Comparison of ENCODE assay signal across 31 cellular contexts in genomic region chr4:135824759-135825331, GRCh38.
"Had no signal": no experiment of that assay in that cellular context is flagged by ENCODE, and none has a peak within 500 bp of the region (broad histone marks: within the 10 kb centered on the region; RNA-seq: fewer than 3 reads in every experiment).

No MANE protein-coding gene starts in this region.

- H3K27ac Mint-ChIP-seq: activated B cell treated with CpG ODN at 0.5 μM for 24 hours; activated CD4-positive, alpha-beta memory T cell treated with anti-CD3 and anti-CD28 coated beads for 36 hours; activated CD4-positive, alpha-beta T cell treated with anti-CD3 and anti-CD28 coated beads, Interleukin-2, amount 10 ng/mL, durations not matched to agents 24 days and 14 days; activated CD8-positive, alpha-beta T cell treated with anti-CD3 and anti-CD28 coated beads for 36 hours; activated naive CD4-positive, alpha-beta T cell treated with anti-CD3 and anti-CD28 coated beads for 36 hours; activated naive CD4-positive, alpha-beta T cell treated with anti-CD3 and anti-CD28 coated beads, Interleukin-2, amount 50 U/mL, for 72 hours; activated naive CD8-positive, alpha-beta T cell treated with anti-CD3 and anti-CD28 coated beads for 36 hours; activated T-cell treated with anti-CD3 and anti-CD28 coated beads, Interleukin-2, amount 50 U/mL, for 72 hours; activated T-helper 1 cell treated with anti-CD3 and anti-CD28 coated beads, Interleukin-12 subunit alpha, Interleukin-12 subunit beta, Interleukin-2, Interleukin-4 antibody, amounts not matched to agents 30 ng/mL and 10 ng/mL and 1 ng/mL, durations not matched to agents 14 hours and 24 hours and 36 hours; activated T-helper 17 cell treated with anti-CD3 and anti-CD28 coated beads, Interleukin-2, amount 50 U/mL, for 72 hours; T-cell; T-helper 17 cell had no signal

- H3K4me1 ChIP-seq: body of pancreas, breast epithelium had no signal

- H3K27me3 ChIP-seq: body of pancreas, brain microvascular endothelial cell, breast epithelium had no signal

- H3K36me3 Mint-ChIP-seq: activated CD4-positive, alpha-beta memory T cell treated with anti-CD3 and anti-CD28 coated beads for 36 hours; activated naive CD4-positive, alpha-beta T cell treated with anti-CD3 and anti-CD28 coated beads, Interleukin-2, amount 50 U/mL, for 72 hours; activated naive CD8-positive, alpha-beta T cell treated with anti-CD3 and anti-CD28 coated beads for 36 hours; T-cell had no signal

- H3K9me3 ChIP-seq: body of pancreas, breast epithelium had no signal

- DNase-seq: activated B cell treated with CpG ODN at 0.5 μM for 24 hours; activated CD4-positive, alpha-beta memory T cell treated with anti-CD3 and anti-CD28 coated beads for 36 hours; activated CD4-positive, alpha-beta T cell treated with anti-CD3 and anti-CD28 coated beads for 4 hours; activated CD4-positive, alpha-beta T cell treated with anti-CD3 and anti-CD28 coated beads, Interleukin-2, amount 10 ng/mL, durations not matched to agents 24 days and 14 days; activated CD4-positive, alpha-beta T cell treated with anti-CD3 and anti-CD28 coated beads, Interleukin-2, amount 50 U/mL, for 1 hour; activated CD4-positive, alpha-beta T cell treated with anti-CD3 and anti-CD28 coated beads, Interleukin-2, amount 50 U/mL, for 4 hours; activated CD4-positive, CD25-positive, alpha-beta regulatory T cell treated with anti-CD3 and anti-CD28 coated beads, Interleukin-2, amount 50 U/mL, for 72 hours; activated CD8-positive, alpha-beta memory T cell treated with anti-CD3 and anti-CD28 coated beads, Interleukin-2, amount 50 U/mL, for 4 hours; activated CD8-positive, alpha-beta T cell treated with anti-CD3 and anti-CD28 coated beads for 36 hours; activated effector memory CD4-positive, alpha-beta T cell treated with anti-CD3 and anti-CD28 coated beads, Interleukin-2, amount 50 U/mL, for 16 hours; activated gamma-delta T cell treated with Interleukin-2 at 50 U/mL for 16 hours; activated naive CD4-positive, alpha-beta T cell; activated naive CD4-positive, alpha-beta T cell treated with anti-CD3 and anti-CD28 coated beads for 36 hours; activated naive CD4-positive, alpha-beta T cell treated with anti-CD3 and anti-CD28 coated beads, Interleukin-2, amount 50 U/mL, for 16 hours; activated naive CD8-positive, alpha-beta T cell treated with anti-CD3 and anti-CD28 coated beads for 36 hours; activated T-cell treated with anti-CD3 and anti-CD28 coated beads for 4 hours; activated T-cell treated with anti-CD3 and anti-CD28 coated beads, Interleukin-2, amount 50 U/mL, for 1 hour; activated T-cell treated with anti-CD3 and anti-CD28 coated beads, Interleukin-2, amount 50 U/mL, for 4 hours; activated T-cell treated with anti-CD3 and anti-CD28 coated beads, Interleukin-2, amount 50 U/mL, for 72 hours; amniotic stem cell; aorta; body of pancreas; brain microvascular endothelial cell; central memory CD4-positive, alpha-beta T cell; T-cell; T-helper 17 cell had no signal

- H3K36me3 ChIP-seq: brain microvascular endothelial cell, breast epithelium had no signal

- H3K4me3 Mint-ChIP-seq: activated B cell treated with CpG ODN at 0.5 μM for 24 hours; activated CD4-positive, alpha-beta memory T cell treated with anti-CD3 and anti-CD28 coated beads for 36 hours; activated CD4-positive, alpha-beta T cell treated with anti-CD3 and anti-CD28 coated beads, Interleukin-2, amount 10 ng/mL, durations not matched to agents 24 days and 14 days; activated CD8-positive, alpha-beta T cell treated with anti-CD3 and anti-CD28 coated beads for 36 hours; activated naive CD4-positive, alpha-beta T cell treated with anti-CD3 and anti-CD28 coated beads for 36 hours; activated naive CD8-positive, alpha-beta T cell treated with anti-CD3 and anti-CD28 coated beads for 36 hours; activated T-cell treated with anti-CD3 and anti-CD28 coated beads, Interleukin-2, amount 50 U/mL, for 4 hours; activated T-cell treated with anti-CD3 and anti-CD28 coated beads, Interleukin-2, amount 50 U/mL, for 72 hours; activated T-helper 1 cell treated with anti-CD3 and anti-CD28 coated beads, Interleukin-12 subunit alpha, Interleukin-12 subunit beta, Interleukin-2, Interleukin-4 antibody, amounts not matched to agents 30 ng/mL and 10 ng/mL and 1 ng/mL, durations not matched to agents 14 hours and 24 hours and 36 hours; activated T-helper 17 cell treated with anti-CD3 and anti-CD28 coated beads, Interleukin-2, amount 50 U/mL, for 72 hours; T-cell; T-helper 17 cell had no signal

- H3K27me3 Mint-ChIP-seq: activated B cell treated with CpG ODN at 0.5 μM for 24 hours; activated CD4-positive, alpha-beta memory T cell treated with anti-CD3 and anti-CD28 coated beads for 36 hours; activated CD4-positive, alpha-beta T cell treated with anti-CD3 and anti-CD28 coated beads, Interleukin-2, amount 10 ng/mL, durations not matched to agents 24 days and 14 days; activated CD8-positive, alpha-beta T cell treated with anti-CD3 and anti-CD28 coated beads for 36 hours; activated naive CD8-positive, alpha-beta T cell treated with anti-CD3 and anti-CD28 coated beads for 36 hours; activated T-helper 17 cell treated with anti-CD3 and anti-CD28 coated beads, Interleukin-2, amount 50 U/mL, for 72 hours; T-cell; T-helper 17 cell had no signal

- H3K9me3 Mint-ChIP-seq: activated B cell treated with CpG ODN at 0.5 μM for 24 hours; activated CD4-positive, alpha-beta T cell treated with anti-CD3 and anti-CD28 coated beads, Interleukin-2, amount 10 ng/mL, durations not matched to agents 24 days and 14 days; activated T-helper 1 cell treated with anti-CD3 and anti-CD28 coated beads, Interleukin-12 subunit alpha, Interleukin-12 subunit beta, Interleukin-2, Interleukin-4 antibody, amounts not matched to agents 30 ng/mL and 10 ng/mL and 1 ng/mL, durations not matched to agents 14 hours and 24 hours and 36 hours had no signal

- ATAC-seq: activated CD8-positive, alpha-beta T cell treated with anti-CD3 and anti-CD28 coated beads for 36 hours; activated naive CD4-positive, alpha-beta T cell treated with anti-CD3 and anti-CD28 coated beads, Interleukin-2, amount 50 U/mL, for 72 hours; activated T-cell treated with anti-CD3 and anti-CD28 coated beads, Interleukin-2, amount 50 U/mL, for 4 hours; activated T-cell treated with anti-CD3 and anti-CD28 coated beads, Interleukin-2, amount 50 U/mL, for 72 hours; activated T-helper 17 cell treated with anti-CD3 and anti-CD28 coated beads, Interleukin-2, amount 50 U/mL, for 72 hours; body of pancreas; T-cell; T-helper 17 cell had no signal

- H3K4me3 ChIP-seq: body of pancreas, breast epithelium had no signal

- H3K27ac ChIP-seq: body of pancreas, brain microvascular endothelial cell, breast epithelium, VCaP had no signal

- H3K4me1 Mint-ChIP-seq: activated B cell treated with CpG ODN at 0.5 μM for 24 hours; activated CD4-positive, alpha-beta T cell treated with anti-CD3 and anti-CD28 coated beads, Interleukin-2, amount 10 ng/mL, durations not matched to agents 24 days and 14 days; activated naive CD8-positive, alpha-beta T cell treated with anti-CD3 and anti-CD28 coated beads for 36 hours; activated T-helper 17 cell treated with anti-CD3 and anti-CD28 coated beads, Interleukin-2, amount 50 U/mL, for 72 hours; T-cell; T-helper 17 cell had no signal
